21 cellular contexts compared by ENCODE assay signal in genomic region chr7:39691821-39692220, GRCh38.
DNase-seq lines count a peak whose midpoint lies in the region; ATAC-seq, FAIRE-seq and TF ChIP-seq lines count a peak whose summit lies in the region.
"Had no signal": no experiment of that assay in that cellular context is flagged by ENCODE, and none has a peak within 500 bp of the region (broad histone marks: within the 10 kb centered on the region; RNA-seq: fewer than 3 reads in every experiment).

No MANE protein-coding gene starts in this region.

- H2BK5ac ChIP-seq in IMR-90 (ENCODE audit: low read depth, low read length, poor library complexity, severe bottlenecking): peak overlapping the region; percentile 40

- no peak overlapping the region for H3K9ac ChIP-seq in IMR-90 (ENCODE audit: low read depth, low read length)

- no peak overlapping the region for H3K4ac ChIP-seq in IMR-90 (ENCODE audit: low read depth, low read length)

- H4K91ac ChIP-seq in IMR-90 (ENCODE audit: insufficient read depth, low read depth, low read length): no peak overlapping the region

- H3K9me3 Mint-ChIP-seq in Calu3 (ENCODE audit: low read depth, unreplicated experiment): no peaks in the 10 kb centered on the region
- H3K9me3 Mint-ChIP-seq: dendritic cell treated with granulocyte-macrophage colony-stimulating factor and Interleukin-4, amounts not matched to agents 40 ng/mL and 50 ng/mL, for 4 days had no signal

- H3K27ac ChIP-seq in IMR-90 (ENCODE audit: insufficient read depth, low read length): no peak overlapping the region
- H3K27ac ChIP-seq: hepatocyte, prostate gland had no signal

- DNase-seq in COLO829 (ENCODE audit: low spot score) (peak; percentile 41), IMR-90 (peak; percentile 74), bronchial epithelial cell (ENCODE audit: low read depth) (peak; percentile 18), hepatic stellate cell (ENCODE audit: low spot score) (peak; percentile 34), NCI-H774 (lab: John Stamatoyannopoulos, UW) (no peak), NCI-H187 treated with DMSO at 0.1 percent for 48 hours (lab: John Stamatoyannopoulos, UW) (no peak), NCI-H2029 (lab: John Stamatoyannopoulos, UW) (no peak), Calu3 (no peak)
- DNase-seq: activated effector memory CD4-positive, alpha-beta T cell treated with anti-CD3 and anti-CD28 coated beads, Interleukin-2, amount 50 U/mL, for 16 hours; aorta; naive thymus-derived CD8-positive, alpha-beta T cell; NCI-H2029 treated with DMSO at 0.1 percent for 48 hours; NCI-H526 treated with DMSO at 0.1 percent for 48 hours; OCI-M1; T1000 had no signal

- H3K4me2 ChIP-seq in IMR-90 (ENCODE audit: low read depth, low read length): peak overlapping the region; percentile 26; the same call in 1 of the 2 replicates
- H3K4me2 ChIP-seq: hepatocyte had no signal

- H2BK120ac ChIP-seq in IMR-90 (ENCODE audit: low read depth, low read length): no peak overlapping the region

- no peak overlapping the region for H3K23ac ChIP-seq in IMR-90 (ENCODE audit: low read depth, low read length)

- no peak overlapping the region for H3K56ac ChIP-seq in IMR-90 (ENCODE audit: extremely low read depth, insufficient read depth, low read length)

- TF ChIP-seq CTCF in IMR-90 (conservative IDR thresholded peaks at IDR 0.05; ENCODE audit: low read depth, low read length) (no peak), bronchial epithelial cell (IDR thresholded peaks at IDR 0.05; ENCODE audit: insufficient read depth, low read length, severe bottlenecking) (no peak), Calu3 (IDR thresholded peaks at IDR 0.05; ENCODE audit: unreplicated experiment) (no peak)

- 0 out of 2 replicates have a peak, but pooled peaks have one; percentile 2 for TF ChIP-seq RAD21 in IMR-90 (IDR thresholded peaks at IDR 0.05; ENCODE audit: low read length)

- in situ Hi-C loops in IMR-90 (cut with MboI; ENCODE audit: low sequenced_read_pairs): no loop called here

- TF ChIP-seq POLR2A in IMR-90 (IDR thresholded peaks at IDR 0.05; ENCODE audit: low read depth, low read length): no peak

- no peak for FAIRE-seq in bronchial epithelial cell (lab: Jason Lieb, UNC)
- FAIRE-seq: GM19239, keratinocyte had no signal

- H3K9me3 ChIP-seq in IMR-90 (ENCODE audit: control insufficient read depth, insufficient read depth, low read length): no peaks in the 10 kb centered on the region
- H3K9me3 ChIP-seq: prostate gland had no signal

- intact Hi-C loops in IMR-90 (cut with micrococcal nuclease): no loop called here
- intact Hi-C loops in Calu3 (cut with micrococcal nuclease; ENCODE audit: unreplicated experiment): loop anchor here (5.0 kb wide), 1 partner anchor 110 kb away; no protein-coding TSS in a partner anchor

- no peak overlapping the region for H2BK20ac ChIP-seq in IMR-90 (ENCODE audit: low read depth, low read length)

- no peak overlapping the region for H4K8ac ChIP-seq in IMR-90 (ENCODE audit: low read depth in 2 of 2, low read length in 2 of 2)

- CTCF ChIA-PET in IMR-90 (lab: Yijun Ruan, JAX): interaction anchor here (0.6 kb wide), 1 partner anchor 31 kb away, joined by 3 read pairs; no protein-coding TSS in a partner anchor
- CTCF ChIA-PET in Calu3 (lab: Charles Lee): interaction anchor here (0.9 kb wide), 1 partner anchor 111 kb away, joined by 3 read pairs; no protein-coding TSS in a partner anchor

- peaks cover 4% of the 10 kb centered on the region for H3K36me3 Mint-ChIP-seq in Calu3 (ENCODE audit: insufficient read depth, unreplicated experiment)

- no peak overlapping the region for H3K27ac Mint-ChIP-seq in Calu3 (ENCODE audit: unreplicated experiment)
- H3K27ac Mint-ChIP-seq: dendritic cell treated with granulocyte-macrophage colony-stimulating factor and Interleukin-4, amounts not matched to agents 40 ng/mL and 50 ng/mL, for 4 days had no signal

- H3K4me1 ChIP-seq in IMR-90 (ENCODE audit: control insufficient read depth, insufficient read depth, low read length): peaks cover 2% of the 10 kb centered on the region; the same call in 1 of the 2 replicates
- H3K4me1 ChIP-seq: prostate gland had no signal

- H3K9me1 ChIP-seq in IMR-90 (ENCODE audit: insufficient read depth, low read length): peaks cover 8% of the 10 kb centered on the region

- peaks cover 43 to 67% of the 10 kb centered on the region in 2 experiments for H3K79me1 ChIP-seq in IMR-90 (ENCODE audit: low read depth in 1 of 2, low read length in 2 of 2)

- peaks cover 9% of the 10 kb centered on the region for H3K36me3 ChIP-seq in IMR-90 (ENCODE audit: control insufficient read depth, insufficient read depth, low read length)
- peaks cover 4% of the 10 kb centered on the region for H3K36me3 ChIP-seq in bronchial epithelial cell (ENCODE audit: control insufficient read depth, insufficient read depth, low read length)
- H3K36me3 ChIP-seq: prostate gland had no signal

- H3K14ac ChIP-seq in IMR-90 (replicated peaks; ENCODE audit: low read depth, low read length): no peak overlapping the region; the same call in 1 of the 2 replicates

- H3K27me3 Mint-ChIP-seq in Calu3 (ENCODE audit: unreplicated experiment): no peaks in the 10 kb centered on the region
- H3K27me3 Mint-ChIP-seq: dendritic cell treated with granulocyte-macrophage colony-stimulating factor and Interleukin-4, amounts not matched to agents 40 ng/mL and 50 ng/mL, for 4 days; naive thymus-derived CD8-positive, alpha-beta T cell had no signal

- H4K20me1 ChIP-seq in IMR-90 (ENCODE audit: insufficient read depth, low read length): peaks cover 12% of the 10 kb centered on the region; the same call in 1 of the 2 replicates

- H2AFZ ChIP-seq in IMR-90 (replicated peaks; ENCODE audit: low read length, poor library complexity): no peak overlapping the region
- H2AFZ ChIP-seq: hepatocyte had no signal

- no peak overlapping the region for H2AK5ac ChIP-seq in IMR-90 (ENCODE audit: low read depth, low read length)

- BruUV-seq in IMR-90 (replicated peaks; lab: Mats Ljungman, UMichigan) (no TSS peak), Calu3 (replicated peaks; lab: Mats Ljungman, UMichigan) (no TSS peak)

- H3K27me3 ChIP-seq in IMR-90 (ENCODE audit: control insufficient read depth, insufficient read depth, low read length) (no peaks in the 10 kb centered on the region), bronchial epithelial cell (ENCODE audit: control insufficient read depth, insufficient read depth, low read length) (no peaks in the 10 kb centered on the region)
- H3K27me3 ChIP-seq: hepatocyte had no signal

- POLR2A ChIA-PET in IMR-90 (lab: Charles Lee; ENCODE audit: unreplicated experiment): no interaction called here

- H3K4me3 ChIP-seq in IMR-90 (ENCODE audit: insufficient read depth, low read depth, low read length) (no peak overlapping the region), bronchial epithelial cell (ENCODE audit: low read depth, low read length) (no peak overlapping the region)
- H3K4me3 ChIP-seq: hepatocyte, prostate gland had no signal

- H3K18ac ChIP-seq in IMR-90 (ENCODE audit: low read depth, low read length): no peak overlapping the region

- no peak overlapping the region for H2AK9ac ChIP-seq in IMR-90 (replicated peaks; ENCODE audit: low read depth, low read length, poor library complexity)

- no peak overlapping the region for H4K5ac ChIP-seq in IMR-90 (ENCODE audit: low read depth, low read length)

- peaks cover 9% of the 10 kb centered on the region for H3K4me1 Mint-ChIP-seq in Calu3 (ENCODE audit: low read depth, unreplicated experiment)

- dilution Hi-C loops in IMR-90 (cut with HindIII; ENCODE audit: low sequenced_read_pairs, unreplicated experiment): no loop called here

- no peak overlapping the region for H3K4me3 Mint-ChIP-seq in Calu3 (ENCODE audit: low read depth, unreplicated experiment)
- H3K4me3 Mint-ChIP-seq: CD14-positive monocyte; dendritic cell treated with granulocyte-macrophage colony-stimulating factor and Interleukin-4, amounts not matched to agents 40 ng/mL and 50 ng/mL, for 4 days; naive thymus-derived CD8-positive, alpha-beta T cell had no signal

- no CpG with 5 or more reads among the region's 2 CpGs for WGBS in IMR-90 (ENCODE audit: extremely low coverage in 2 of 2, insufficient read length in 1 of 2), 2 experiments

- H2BK15ac ChIP-seq in IMR-90 (ENCODE audit: low read depth, low read length): no peak overlapping the region

- peak; percentile 75 for ATAC-seq in IMR-90 (ENCODE audit: low read depth)
- ATAC-seq: naive thymus-derived CD8-positive, alpha-beta T cell had no signal

TF ChIP-seq in IMR-90, 13 proteins besides CTCF, POLR2A, EP300 and RAD21:
- peak; percentile 68 for TF ChIP-seq MXI1 (IDR thresholded peaks at IDR 0.05; ENCODE audit: borderline replicate concordance, low read depth, low read length)
- peak; percentile 30; the same call in 1 of the 2 replicates for TF ChIP-seq BHLHE40 (IDR thresholded peaks at IDR 0.05; ENCODE audit: low read depth, low read length)
- TF ChIP-seq CEBPB (IDR thresholded peaks at IDR 0.05; ENCODE audit: low read depth, low read length): peak; percentile 13; the same call in 1 of the 2 replicates
- TF ChIP-seq NFE2L2 (IDR thresholded peaks at IDR 0.05; ENCODE audit: low read depth, low read length): no peak
- peak; percentile 88 for TF ChIP-seq MAFK (IDR thresholded peaks at IDR 0.05; ENCODE audit: low read depth, low read length)
- TF ChIP-seq USF2 (IDR thresholded peaks at IDR 0.05; ENCODE audit: low read depth, low read length): peak; percentile 60; the same call in 1 of the 2 replicates
- no peak for TF ChIP-seq RCOR1 (IDR thresholded peaks at IDR 0.05; ENCODE audit: insufficient replicate concordance, low read length)
- TF ChIP-seq FOS (IDR thresholded peaks at IDR 0.05; ENCODE audit: low read depth, low read length): peak; percentile 59; the same call in 1 of the 2 replicates
TF ChIP-seq in IMR-90: peak in this region for 6.

Comparison
In these comparisons a context has a peak if more than half of its experiments do, and no peak if none do; other contexts are left out.
1. DNase-seq: peak in COLO829 (single experiment), IMR-90 (single experiment), bronchial epithelial cell (single experiment) and hepatic stellate cell (single experiment); none in NCI-H774 (single experiment), NCI-H187 treated with DMSO at 0.1 percent for 48 hours (single experiment), NCI-H2029 (single experiment) and Calu3 (single experiment).